Comparison of ENCODE assay signal across 20 cellular contexts in the genomic region with DNA sequence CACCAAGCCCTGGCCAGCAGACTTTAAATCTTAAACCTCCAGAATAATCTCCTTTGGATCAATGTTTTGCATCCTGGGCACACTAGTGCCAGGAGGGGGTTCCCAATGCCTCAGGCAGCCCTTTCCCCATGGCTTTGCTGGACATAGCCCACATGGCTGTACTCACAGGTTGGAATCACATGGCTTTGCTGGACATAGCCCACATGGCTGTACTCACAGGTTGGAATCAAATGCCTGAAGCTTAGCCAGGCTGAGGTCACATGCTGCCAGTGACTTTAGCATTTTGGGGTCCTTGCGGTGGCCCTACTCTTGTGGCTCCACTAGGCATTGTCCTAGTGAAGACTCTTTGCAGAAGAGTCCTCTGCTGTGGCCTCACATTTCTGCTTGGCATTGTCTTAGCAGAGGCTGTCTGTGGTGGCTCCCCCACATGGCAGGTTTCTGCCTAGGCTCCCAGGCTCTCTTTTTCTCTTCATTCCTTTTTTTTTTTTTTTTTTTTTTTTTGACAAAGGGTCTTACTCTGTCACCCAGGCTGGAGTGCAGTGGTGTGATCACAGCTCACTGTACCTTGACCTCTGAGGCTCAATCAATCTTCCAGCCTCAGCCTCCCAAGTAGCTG. TPM values are rescaled to one million over a fixed set of nuclear protein-coding genes. Genes with fewer than 3 reads are reported as not detected.
"Had no signal": no experiment of that assay in that cellular context is flagged by ENCODE, and none has a peak within 500 bp of the region (broad histone marks: within the 10 kb centered on the region; RNA-seq: fewer than 3 reads in every experiment).

No MANE protein-coding gene starts in this region.

- H3K27ac ChIP-seq: tibial nerve, vagina had no signal

- H3K4me1 ChIP-seq: vagina had no signal

- H3K4me3 ChIP-seq: tibial nerve, vagina had no signal

- H3K36me3 ChIP-seq: vagina had no signal

- H3K4me3 Mint-ChIP-seq: activated T-cell treated with anti-CD3 and anti-CD28 coated beads, Interleukin-2, amount 50 U/mL, for 72 hours; memory B cell; stimulated activated naive CD8-positive, alpha-beta T cell treated with anti-CD3 and anti-CD28 coated beads, Interleukin-15, Interleukin-2, amounts not matched to agents 100 ng/mL and 50 ng/mL, for 24 hours; T-helper 1 cell treated with Interleukin-12 subunit alpha and Interleukin-12 subunit beta and Interleukin-4 antibody, amounts not matched to agents 30 μg/mL and 1 μg/mL, for 36 hours had no signal

- H3K9me3 ChIP-seq: tibial nerve, vagina had no signal

- H3K27ac Mint-ChIP-seq: activated T-cell treated with anti-CD3 and anti-CD28 coated beads, Interleukin-2, amount 50 U/mL, for 72 hours; memory B cell; stimulated activated naive CD8-positive, alpha-beta T cell treated with anti-CD3 and anti-CD28 coated beads, Interleukin-15, Interleukin-2, amounts not matched to agents 100 ng/mL and 50 ng/mL, for 24 hours; T-helper 1 cell treated with Interleukin-12 subunit alpha and Interleukin-12 subunit beta and Interleukin-4 antibody, amounts not matched to agents 30 μg/mL and 1 μg/mL, for 36 hours had no signal

- H3K27me3 ChIP-seq: tibial nerve, vagina had no signal

- ATAC-seq: activated T-cell treated with anti-CD3 and anti-CD28 coated beads, Interleukin-2, amount 50 U/mL, for 72 hours had no signal

- H3K36me3 Mint-ChIP-seq: memory B cell had no signal

- H3K27me3 Mint-ChIP-seq: memory B cell; stimulated activated naive CD8-positive, alpha-beta T cell treated with anti-CD3 and anti-CD28 coated beads, Interleukin-15, Interleukin-2, amounts not matched to agents 100 ng/mL and 50 ng/mL, for 24 hours had no signal

- H3K9me3 Mint-ChIP-seq: stimulated activated naive CD8-positive, alpha-beta T cell treated with anti-CD3 and anti-CD28 coated beads, Interleukin-15, Interleukin-2, amounts not matched to agents 100 ng/mL and 50 ng/mL, for 24 hours; T-helper 1 cell treated with Interleukin-12 subunit alpha and Interleukin-12 subunit beta and Interleukin-4 antibody, amounts not matched to agents 30 μg/mL and 1 μg/mL, for 36 hours had no signal

- DNase-seq: activated CD4-positive, CD25-positive, alpha-beta regulatory T cell treated with anti-CD3 and anti-CD28 coated beads, Interleukin-2, amount 50 U/mL, for 72 hours; activated CD8-positive, alpha-beta memory T cell treated with anti-CD3 and anti-CD28 coated beads for 24 hours; activated CD8-positive, alpha-beta memory T cell treated with anti-CD3 and anti-CD28 coated beads, Interleukin-2, amount 50 U/mL, for 48 hours; activated effector memory CD4-positive, alpha-beta T cell treated with anti-CD3 and anti-CD28 coated beads, Interleukin-2, amount 50 U/mL, for 16 hours; activated naive CD4-positive, alpha-beta T cell treated with anti-CD3 and anti-CD28 coated beads, Interleukin-2, amount 50 U/mL, for 16 hours; activated T-cell treated with anti-CD3 and anti-CD28 coated beads, Interleukin-2, amount 50 U/mL, for 72 hours; aorta; dermis blood vessel endothelial cell; effector memory CD4-positive, alpha-beta T cell; foreskin melanocyte; hypothalamus; kidney; occipital lobe; posterior cingulate gyrus had no signal

RNA-seq across cellular contexts. Expression of gene FLVCR2, which starts 13.0 kb away (rescaled TPM):
- polyA plus RNA-seq: neural cell had no signal
